ENCODE assay signal across 8 cellular contexts in genomic region chr5:87412417-87413115, GRCh38. TPM values are rescaled to one million over a fixed set of nuclear protein-coding genes. Genes with fewer than 3 reads are reported as not detected.
DNase-seq lines count a peak whose midpoint lies in the region; ATAC-seq and FAIRE-seq lines count a peak whose summit lies in the region.

Gene CCNH (minus strand): TSS chr5:87412930. CDS start chr5:87412794, 136 bp downstream.

- peak within 1 kb of the TSS; percentile 77 for H3K27ac ChIP-seq in KOPT-K1 (ENCODE audit: low read depth, low read length, poor library complexity, severe bottlenecking)
- H3K27ac ChIP-seq in muscle layer of colon (ENCODE audit: low read depth, low read length), result peak within 1 kb of the TSS; percentile 99

- no peaks in the 10 kb centered on the region for H3K9me3 Mint-ChIP-seq in activated T-cell treated with anti-CD3 and anti-CD28 coated beads, Interleukin-2, amount 50 U/mL, for 72 hours

- peak within 1 kb of the TSS; percentile 83 for H3K27ac Mint-ChIP-seq in activated T-cell treated with anti-CD3 and anti-CD28 coated beads, Interleukin-2, amount 50 U/mL, for 72 hours

- H3K27me3 ChIP-seq in muscle layer of colon (ENCODE audit: control insufficient read depth in 1 of 2, insufficient read depth in 2 of 2, low read length in 2 of 2), result no peaks in the 10 kb centered on the region

- H3K4me1 Mint-ChIP-seq in activated T-cell treated with anti-CD3 and anti-CD28 coated beads, Interleukin-2, amount 50 U/mL, for 72 hours (ENCODE audit: low read depth), result peaks cover 39% of the 10 kb centered on the region

- ATAC-seq in GM21786 (IDR thresholded peaks at IDR 0.05; ENCODE audit: unreplicated experiment) (peak; percentile 99), esophagus mucosa (peak; percentile 100)
- ATAC-seq in activated T-cell treated with anti-CD3 and anti-CD28 coated beads, Interleukin-2, amount 50 U/mL, for 72 hours (replicated peaks in 1 of 2), result peak; percentile 98

- peak within 1 kb of the TSS; percentile 92 to 97 for H3K4me3 Mint-ChIP-seq in activated T-cell treated with anti-CD3 and anti-CD28 coated beads, Interleukin-2, amount 50 U/mL, for 72 hours

- peak within 1 kb of the TSS; percentile 83 to 97 for H3K4me3 ChIP-seq in muscle layer of colon (ENCODE audit: low read depth in 1 of 2, low read length in 2 of 2)

- no peaks in the 10 kb centered on the region for H3K27me3 Mint-ChIP-seq in activated T-cell treated with anti-CD3 and anti-CD28 coated beads, Interleukin-2, amount 50 U/mL, for 72 hours (ENCODE audit: low read depth)

- no peaks in the 10 kb centered on the region for H3K9me3 ChIP-seq in KOPT-K1 (ENCODE audit: insufficient read depth, low read length, poor library complexity, severe bottlenecking)
- no peaks in the 10 kb centered on the region for H3K9me3 ChIP-seq in muscle layer of colon (ENCODE audit: low read length)

- DNase-seq in DMS79 (lab: John Stamatoyannopoulos, UW) (peak; percentile 82), RCC 7860 (ENCODE audit: low spot score) (peak; percentile 86)
- DNase-seq in activated T-cell treated with anti-CD3 and anti-CD28 coated beads, Interleukin-2, amount 50 U/mL, for 72 hours, result peak; percentile 95 to 97
- DNase-seq in stimulated activated CD8-positive, alpha-beta memory T cell treated with anti-CD3 and anti-CD28 coated beads, Interleukin-7, amount 100 ng/mL, for 24 hours (ENCODE audit: low read depth), result peak; percentile 87

- peak; percentile 82 for FAIRE-seq in RCC 7860 (lab: Jason Lieb, UNC)

- peaks cover 7 to 26% of the 10 kb centered on the region in 2 donors for H3K36me3 Mint-ChIP-seq in activated T-cell treated with anti-CD3 and anti-CD28 coated beads, Interleukin-2, amount 50 U/mL, for 72 hours (ENCODE audit: insufficient read depth in 2 of 2)

- H3K4me1 ChIP-seq in muscle layer of colon (ENCODE audit: insufficient read depth, low read length), result peaks cover 19% of the 10 kb centered on the region

- peak within 1 kb of the TSS; percentile 100 for H3K9ac ChIP-seq in muscle layer of colon (ENCODE audit: low read length)

- peaks cover 36% of the 10 kb centered on the region for H3K36me3 ChIP-seq in KOPT-K1 (ENCODE audit: insufficient read depth, low read length)
- H3K36me3 ChIP-seq in muscle layer of colon (ENCODE audit: insufficient read depth, low read length), result peaks cover 20% of the 10 kb centered on the region

RNA-seq across cellular contexts. Expression of gene CCNH, which starts in this region (rescaled TPM):
- total RNA-seq in activated T-cell treated with anti-CD3 and anti-CD28 coated beads, Interleukin-2, amount 50 U/mL, for 72 hours, result 10 to 100 TPM; 58.0 to 64.6 TPM
- 22.5 TPM for total RNA-seq in esophagus mucosa

Comparison
In these comparisons a context has a peak if more than half of its experiments do, and no peak if none do; other contexts are left out.
1. Peak in every context shown above with its lines: DNase-seq, ATAC-seq, H3K4me3 ChIP-seq and H3K27ac ChIP-seq.